Comparison of ENCODE assay signal across 1 cellular context in genomic region chr17:39953471-39953888, GRCh38.
TF ChIP-seq lines count a peak whose summit lies in the region.

No MANE protein-coding gene starts in this region.

TF ChIP-seq in K562, 482 proteins besides CTCF, POLR2A, EP300 and RAD21 (continued from another document):
- TF ChIP-seq CREB3L1 (IDR thresholded peaks at IDR 0.05; ENCODE audit: borderline replicate concordance, low read depth) (no peak), ZNF407 (IDR thresholded peaks at IDR 0.05; ENCODE audit: low read depth) (no peak), HDAC6 (IDR thresholded peaks at IDR 0.05; ENCODE audit: low read depth, low read length) (no peak), JUNB (CRISPR knock-in tag; conservative IDR thresholded peaks at IDR 0.05) (no peak), NFYB (IDR thresholded peaks at IDR 0.05; ENCODE audit: extremely low read depth, insufficient read length) (no peak), KAT8 (IDR thresholded peaks at IDR 0.05; ENCODE audit: low read depth) (no peak), RFX5 (IDR thresholded peaks at IDR 0.05; ENCODE audit: low read depth, low read length) (no peak), RBM14 (IDR thresholded peaks at IDR 0.05; ENCODE audit: borderline replicate concordance, insufficient read depth, low read depth, low read length) (no peak), FOXP4 (CRISPR knock-in tag; IDR thresholded peaks at IDR 0.05; ENCODE audit: borderline replicate concordance) (no peak), ZNF311 (CRISPR knock-in tag; IDR thresholded peaks at IDR 0.05) (no peak), MEF2A (IDR thresholded peaks at IDR 0.05; ENCODE audit: control insufficient read depth, low read depth, low read length) (no peak), TCF3 (CRISPR knock-in tag; IDR thresholded peaks at IDR 0.05) (no peak)
